In genomic region chr7:80412842-80413241, GRCh38 we compare ENCODE assay signal across 30 cellular contexts.
DNase-seq lines count a peak whose midpoint lies in the region; ATAC-seq and TF ChIP-seq lines count a peak whose summit lies in the region.
"Had no signal": no experiment of that assay in that cellular context is flagged by ENCODE, and none has a peak within 500 bp of the region (broad histone marks: within the 10 kb centered on the region; RNA-seq: fewer than 3 reads in every experiment).

No MANE protein-coding gene starts in this region.

- H3K9me3 Mint-ChIP-seq in activated CD4-positive, alpha-beta T cell treated with anti-CD3 and anti-CD28 coated beads for 36 hours (ENCODE audit: low read depth) = no peaks in the 10 kb centered on the region
- H3K9me3 Mint-ChIP-seq in activated CD4-positive, alpha-beta T cell treated with anti-CD3 and anti-CD28 coated beads, Interleukin-2, amount 10 ng/mL, durations not matched to agents 7 days and 5 days = no peaks in the 10 kb centered on the region
- H3K9me3 Mint-ChIP-seq: activated CD8-positive, alpha-beta T cell treated with anti-CD3 and anti-CD28 coated beads for 36 hours; activated naive CD8-positive, alpha-beta T cell treated with anti-CD3 and anti-CD28 coated beads, Interleukin-2, amount 10 ng/mL, durations not matched to agents 7 days and 5 days; CD8-positive, alpha-beta T cell; stimulated activated naive CD8-positive, alpha-beta T cell treated with anti-CD3 and anti-CD28 coated beads, Interleukin-15, Interleukin-2, amounts not matched to agents 100 ng/mL and 50 ng/mL, for 24 hours had no signal

- H3K4me1 Mint-ChIP-seq in activated CD4-positive, alpha-beta T cell treated with anti-CD3 and anti-CD28 coated beads for 36 hours = no peaks in the 10 kb centered on the region
- H3K4me1 Mint-ChIP-seq in activated CD4-positive, alpha-beta T cell treated with anti-CD3 and anti-CD28 coated beads, Interleukin-2, amount 10 ng/mL, durations not matched to agents 7 days and 5 days = no peaks in the 10 kb centered on the region
- H3K4me1 Mint-ChIP-seq: activated naive CD8-positive, alpha-beta T cell treated with anti-CD3 and anti-CD28 coated beads, Interleukin-2, amount 10 ng/mL, durations not matched to agents 7 days and 5 days; B cell; naive thymus-derived CD4-positive, alpha-beta T cell had no signal

- no peak overlapping the region for H3K27ac ChIP-seq in RWPE1
- H3K27ac ChIP-seq: gastroesophageal sphincter, left ventricle myocardium inferior, SJSA1, uterus had no signal

- H3K36me3 Mint-ChIP-seq in activated CD4-positive, alpha-beta T cell treated with anti-CD3 and anti-CD28 coated beads for 36 hours (ENCODE audit: low read depth) = no peaks in the 10 kb centered on the region
- H3K36me3 Mint-ChIP-seq in activated CD4-positive, alpha-beta T cell treated with anti-CD3 and anti-CD28 coated beads, Interleukin-2, amount 10 ng/mL, durations not matched to agents 7 days and 5 days (ENCODE audit: low read depth) = no peaks in the 10 kb centered on the region
- H3K36me3 Mint-ChIP-seq: activated naive CD8-positive, alpha-beta T cell treated with anti-CD3 and anti-CD28 coated beads, Interleukin-2, amount 10 ng/mL, durations not matched to agents 7 days and 5 days; CD8-positive, alpha-beta T cell; naive thymus-derived CD4-positive, alpha-beta T cell had no signal

- no peak for TF ChIP-seq CTCF in RWPE1 (conservative IDR thresholded peaks at IDR 0.05; ENCODE audit: low read depth)

- intact Hi-C loops in activated CD4-positive, alpha-beta T cell treated with anti-CD3 and anti-CD28 coated beads for 36 hours (cut with DNase I, micrococcal nuclease) = no loop called here

- ATAC-seq in activated CD4-positive, alpha-beta T cell treated with anti-CD3 and anti-CD28 coated beads for 36 hours = peak; percentile 58
- ATAC-seq in HG03139 (IDR thresholded peaks at IDR 0.05; ENCODE audit: unreplicated experiment) (no peak), GM18861 (IDR thresholded peaks at IDR 0.05; ENCODE audit: unreplicated experiment) (no peak), HG03196 (IDR thresholded peaks at IDR 0.05; ENCODE audit: unreplicated experiment) (no peak)
- ATAC-seq: activated CD8-positive, alpha-beta T cell treated with anti-CD3 and anti-CD28 coated beads for 36 hours; CD8-positive, alpha-beta T cell; gastroesophageal sphincter; naive thymus-derived CD4-positive, alpha-beta T cell had no signal

- CTCF ChIA-PET in activated CD4-positive, alpha-beta T cell treated with anti-CD3 and anti-CD28 coated beads for 36 hours (lab: Charles Lee) = interaction anchor here (1.0 kb wide), 1 partner anchor 64 kb away, joined by 3 read pairs; no protein-coding TSS in a partner anchor
- CTCF ChIA-PET in activated CD4-positive, alpha-beta T cell treated with anti-CD3 and anti-CD28 coated beads, Interleukin-2, amount 10 ng/mL, durations not matched to agents 7 days and 5 days (lab: Charles Lee) = no interaction called here
- CTCF ChIA-PET in RWPE1 (lab: Yijun Ruan, JAX) = no interaction called here

- no peak for DNase-seq in activated CD4-positive, alpha-beta T cell treated with anti-CD3 and anti-CD28 coated beads for 36 hours
- DNase-seq in activated CD4-positive, alpha-beta T cell treated with anti-CD3 and anti-CD28 coated beads, Interleukin-2, amount 10 ng/mL, durations not matched to agents 7 days and 5 days = no peak
- DNase-seq in RWPE1 (ENCODE audit: low spot score) = peak; percentile 69
- peak; percentile 48 for DNase-seq in fibroblast of gingiva (ENCODE audit: low read depth)
- DNase-seq in skeletal muscle cell (ENCODE audit: low read depth) = peak; percentile 33
- DNase-seq: 8988T; activated CD4-positive, CD25-positive, alpha-beta regulatory T cell treated with anti-CD3 and anti-CD28 coated beads, Interleukin-2, amount 50 U/mL, for 72 hours; activated CD8-positive, alpha-beta T cell treated with anti-CD3 and anti-CD28 coated beads for 36 hours; activated effector memory CD4-positive, alpha-beta T cell treated with Interleukin-2 at 50 U/mL for 16 hours; activated naive CD8-positive, alpha-beta T cell treated with anti-CD3 and anti-CD28 coated beads, Interleukin-2, amount 10 ng/mL, durations not matched to agents 7 days and 5 days; CD8-positive, alpha-beta T cell; cerebellar nuclear complex; DMS 273 treated with DMSO at 0.1 percent for 48 hours; hypothalamus; Karpas-422; left ventricle myocardium inferior; midbrain; MV-4-11; naive thymus-derived CD4-positive, alpha-beta T cell; NCI-H1436 treated with DMSO at 0.1 percent for 48 hours; NCI-H345; occipital lobe; uterus had no signal

- H3K27me3 Mint-ChIP-seq in activated CD4-positive, alpha-beta T cell treated with anti-CD3 and anti-CD28 coated beads for 36 hours = no peaks in the 10 kb centered on the region
- no peaks in the 10 kb centered on the region for H3K27me3 Mint-ChIP-seq in activated CD4-positive, alpha-beta T cell treated with anti-CD3 and anti-CD28 coated beads, Interleukin-2, amount 10 ng/mL, durations not matched to agents 7 days and 5 days
- H3K27me3 Mint-ChIP-seq: B cell; naive thymus-derived CD4-positive, alpha-beta T cell; stimulated activated naive CD8-positive, alpha-beta T cell treated with anti-CD3 and anti-CD28 coated beads, Interleukin-15, Interleukin-2, amounts not matched to agents 100 ng/mL and 50 ng/mL, for 24 hours had no signal

- H3K27ac Mint-ChIP-seq in activated CD4-positive, alpha-beta T cell treated with anti-CD3 and anti-CD28 coated beads for 36 hours = no peak overlapping the region
- no peak overlapping the region for H3K27ac Mint-ChIP-seq in activated CD4-positive, alpha-beta T cell treated with anti-CD3 and anti-CD28 coated beads, Interleukin-2, amount 10 ng/mL, durations not matched to agents 7 days and 5 days
- H3K27ac Mint-ChIP-seq: activated CD8-positive, alpha-beta T cell treated with anti-CD3 and anti-CD28 coated beads for 36 hours; activated naive CD8-positive, alpha-beta T cell treated with anti-CD3 and anti-CD28 coated beads, Interleukin-2, amount 10 ng/mL, durations not matched to agents 7 days and 5 days; B cell; CD8-positive, alpha-beta T cell; naive thymus-derived CD4-positive, alpha-beta T cell; stimulated activated naive CD8-positive, alpha-beta T cell treated with anti-CD3 and anti-CD28 coated beads, Interleukin-15, Interleukin-2, amounts not matched to agents 100 ng/mL and 50 ng/mL, for 24 hours had no signal

- no peak overlapping the region for H3K4me3 ChIP-seq in skeletal muscle cell (ENCODE audit: low read depth, low read length)
- H3K4me3 ChIP-seq: gastroesophageal sphincter, left ventricle myocardium inferior, SJSA1, uterus had no signal

- POLR2A ChIA-PET in activated CD4-positive, alpha-beta T cell treated with anti-CD3 and anti-CD28 coated beads for 36 hours (lab: Charles Lee) = no interaction called here
- POLR2A ChIA-PET in activated CD4-positive, alpha-beta T cell treated with anti-CD3 and anti-CD28 coated beads, Interleukin-2, amount 10 ng/mL, durations not matched to agents 7 days and 5 days (lab: Charles Lee) = no interaction called here
- POLR2A ChIA-PET in RWPE1 (lab: Yijun Ruan, JAX; ENCODE audit: low non-redundant PET) = no interaction called here

- no peak overlapping the region for H3K4me3 Mint-ChIP-seq in activated CD4-positive, alpha-beta T cell treated with anti-CD3 and anti-CD28 coated beads for 36 hours
- H3K4me3 Mint-ChIP-seq in activated CD4-positive, alpha-beta T cell treated with anti-CD3 and anti-CD28 coated beads, Interleukin-2, amount 10 ng/mL, durations not matched to agents 7 days and 5 days = no peak overlapping the region
- H3K4me3 Mint-ChIP-seq: activated CD8-positive, alpha-beta T cell treated with anti-CD3 and anti-CD28 coated beads for 36 hours; activated naive CD8-positive, alpha-beta T cell treated with anti-CD3 and anti-CD28 coated beads, Interleukin-2, amount 10 ng/mL, durations not matched to agents 7 days and 5 days; B cell; CD8-positive, alpha-beta T cell; naive thymus-derived CD4-positive, alpha-beta T cell; stimulated activated naive CD8-positive, alpha-beta T cell treated with anti-CD3 and anti-CD28 coated beads, Interleukin-15, Interleukin-2, amounts not matched to agents 100 ng/mL and 50 ng/mL, for 24 hours had no signal

Comparison
In these comparisons a context has a peak if more than half of its experiments do, and no peak if none do; other contexts are left out.
1. DNase-seq: peak in RWPE1 (single experiment), fibroblast of gingiva (single experiment) and skeletal muscle cell (single experiment); none in activated CD4-positive, alpha-beta T cell treated with anti-CD3 and anti-CD28 coated beads for 36 hours (single experiment) and activated CD4-positive, alpha-beta T cell treated with anti-CD3 and anti-CD28 coated beads, Interleukin-2, amount 10 ng/mL, durations not matched to agents 7 days and 5 days (single experiment).